In the genomic region with DNA sequence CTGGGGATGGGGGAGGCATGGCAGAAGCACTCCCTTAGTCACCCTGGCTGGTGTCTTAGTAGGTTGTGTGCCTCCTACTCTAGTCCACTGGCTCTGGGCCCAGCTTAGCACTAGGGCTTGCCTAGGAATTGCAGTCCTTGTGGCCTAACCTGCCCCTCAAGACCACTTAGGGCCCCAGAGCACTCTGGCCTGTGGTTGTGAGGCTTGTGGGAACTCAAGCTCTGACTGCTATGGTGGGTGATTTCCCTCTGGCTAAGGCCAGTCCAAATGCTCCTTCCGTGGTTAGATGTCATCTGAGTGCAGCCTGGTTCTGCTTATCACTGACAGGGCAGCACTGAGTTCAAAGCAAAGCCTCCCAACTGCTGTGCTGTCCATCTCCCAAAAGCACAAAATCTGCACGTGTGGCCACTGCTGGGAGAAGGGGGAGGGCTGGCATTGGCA, we compare ENCODE assay signal across 9 cellular contexts. TPM values are rescaled to one million over a fixed set of nuclear protein-coding genes. Genes with fewer than 3 reads are reported as not detected.
A peak's percentile ranks its signal among the peaks of the same experiment; 100 is the strongest.
DNase-seq lines count a peak whose midpoint lies in the region; ATAC-seq, FAIRE-seq and TF ChIP-seq lines count a peak whose summit lies in the region.
"Had no signal": no experiment of that assay in that cellular context is flagged by ENCODE, and none has a peak within 500 bp of the region (broad histone marks: within the 10 kb centered on the region; RNA-seq: fewer than 3 reads in every experiment).

No MANE protein-coding gene starts in this region.

- intact Hi-C loops in left lung (cut with DNase I), result no loop called here
- intact Hi-C loops in kidney (cut with DNase I), result no loop called here

- ATAC-seq in HG02885 (IDR thresholded peaks at IDR 0.05; ENCODE audit: poor library complexity, unreplicated experiment) (peak; percentile 82), left lung (peak; percentile 85), HG03095 (IDR thresholded peaks at IDR 0.05; ENCODE audit: unreplicated experiment) (no peak)

- FAIRE-seq in GM12892 (lab: Jason Lieb, UNC) (no peak), kidney (lab: Jason Lieb, UNC) (no peak)

- no peak for DNase-seq in adipocyte (ENCODE audit: low read depth)
- DNase-seq in left lung, result peak in 1 of 2 donors; percentile 65
- no peak for DNase-seq in GM12892 (ENCODE audit: insufficient read length)
- DNase-seq in kidney, result no peak
- DNase-seq in dermis blood vessel endothelial cell, result no peak
- DNase-seq: NCI-H510A treated with DMSO at 0.1 percent for 48 hours had no signal

- H3K9me3 ChIP-seq in adipocyte (ENCODE audit: control insufficient read depth, low read length) (no peaks in the 10 kb centered on the region), left lung (no peaks in the 10 kb centered on the region), kidney (ENCODE audit: control insufficient read depth in 1 of 2, low read length in 2 of 2) (no peaks in the 10 kb centered on the region)

- peak overlapping the region; percentile 1; the same call in 1 of the 2 replicates for H3K27ac ChIP-seq in C4-2B
- H3K27ac ChIP-seq in left lung, result no peak overlapping the region
- no peak overlapping the region for H3K27ac ChIP-seq in kidney (ENCODE audit: low read depth in 2 of 2, low read length in 2 of 2)

- H3K36me3 ChIP-seq in adipocyte (ENCODE audit: control insufficient read depth, insufficient read depth, low read length, severe bottlenecking), result no peaks in the 10 kb centered on the region
- H3K36me3 ChIP-seq in left lung, result no peaks in the 10 kb centered on the region
- H3K36me3 ChIP-seq in kidney (ENCODE audit: control insufficient read depth in 1 of 2, insufficient read depth in 2 of 2, low read length in 2 of 2), result no peaks in the 10 kb centered on the region

- H3K4me3 ChIP-seq in adipocyte (ENCODE audit: low read length) (peak overlapping the region; percentile 12), left lung (no peak overlapping the region), kidney (ENCODE audit: low read length in 2 of 2) (no peak overlapping the region)

- no peaks in the 10 kb centered on the region for H3K27me3 ChIP-seq in adipocyte (replicated peaks; ENCODE audit: control insufficient read depth, insufficient read depth, low read length)
- no peaks in the 10 kb centered on the region for H3K27me3 ChIP-seq in left lung

- H3K4me1 ChIP-seq in adipocyte (ENCODE audit: control insufficient read depth, insufficient read depth, low read length) (peaks cover 31% of the 10 kb centered on the region), left lung (peaks cover 5 to 28% of the 10 kb centered on the region in 2 donors), kidney (ENCODE audit: control insufficient read depth in 1 of 2, insufficient read depth in 1 of 2, low read depth in 1 of 2, low read length in 2 of 2) (peaks cover 10 to 21% of the 10 kb centered on the region in 2 donors)

- H3K9ac ChIP-seq in adipocyte (ENCODE audit: low read length), result peak overlapping the region; percentile 10
- H3K9ac ChIP-seq in kidney (ENCODE audit: low read length in 2 of 2), result no peak overlapping the region

- TF ChIP-seq CTCF in C4-2B (conservative IDR thresholded peaks at IDR 0.05) (no peak), left lung (IDR thresholded peaks at IDR 0.05) (no peak), kidney (IDR thresholded peaks at IDR 0.05; ENCODE audit: borderline replicate concordance, extremely low read depth, insufficient read depth) (no peak)

- TF ChIP-seq POLR2A in GM12892 (IDR thresholded peaks at IDR 0.05; ENCODE audit: low read depth, low read length), result no peak

RNA-seq across cellular contexts. Expression of gene FGD4, which starts 20.2 kb away (rescaled TPM):
- total RNA-seq in left lung (10 to 100 TPM; 37.0 to 38.9 TPM), kidney (55.5 TPM), dermis blood vessel endothelial cell (37.2 and 63.8 TPM in 2 replicates)
- not detected for polyA plus RNA-seq in GM12892 (2012; ENCODE audit: missing spikeins)
- polyA plus RNA-seq in kidney (ENCODE audit: insufficient read depth, low read depth, low replicate concordance), result 4.9 TPM
